ENCODE assay signal across 25 cellular contexts in genomic region chr1:18652791-18653190, GRCh38. TPM values are rescaled to one million over a fixed set of nuclear protein-coding genes. Genes with fewer than 3 reads are reported as not detected.
"Had no signal": no experiment of that assay in that cellular context is flagged by ENCODE, and none has a peak within 500 bp of the region (broad histone marks: within the 10 kb centered on the region; RNA-seq: fewer than 3 reads in every experiment).

No MANE protein-coding gene starts in this region.

- H3K9me3 ChIP-seq: esophagus muscularis mucosa, heart right ventricle, left ventricle myocardium inferior, transverse colon, vagina had no signal

- H3K4me1 ChIP-seq: esophagus muscularis mucosa, heart right ventricle, left ventricle myocardium inferior, transverse colon, vagina had no signal

- ATAC-seq: activated CD4-positive, alpha-beta T cell treated with anti-CD3 and anti-CD28 coated beads for 36 hours; heart right ventricle had no signal

- DNase-seq: activated CD4-positive, alpha-beta memory T cell treated with anti-CD3 and anti-CD28 coated beads for 36 hours; activated CD4-positive, alpha-beta T cell treated with anti-CD3 and anti-CD28 coated beads for 36 hours; activated naive CD8-positive, alpha-beta T cell treated with anti-CD3 and anti-CD28 coated beads, Interleukin-2, amount 10 ng/mL, durations not matched to agents 7 days and 5 days; activated T-cell treated with anti-CD3 and anti-CD28 coated beads for 4 hours; amygdala; effector CD8-positive, alpha-beta T cell; heart right ventricle; immature natural killer cell; kidney glomerular epithelial cell; left ventricle myocardium inferior; mammary epithelial cell; midbrain; retina; stimulated activated CD4-positive, alpha-beta T cell treated with anti-CD3 and anti-CD28 coated beads, Interleukin-2, amount 100 ng/mL, for 24 hours; transverse colon had no signal

- H3K36me3 Mint-ChIP-seq: activated CD4-positive, alpha-beta memory T cell treated with anti-CD3 and anti-CD28 coated beads for 36 hours; activated naive CD8-positive, alpha-beta T cell treated with anti-CD3 and anti-CD28 coated beads, Interleukin-2, amount 10 ng/mL, durations not matched to agents 7 days and 5 days; immature natural killer cell; WTC11 had no signal

- H3K4me3 Mint-ChIP-seq: activated CD4-positive, alpha-beta memory T cell treated with anti-CD3 and anti-CD28 coated beads for 36 hours; activated CD4-positive, alpha-beta T cell treated with anti-CD3 and anti-CD28 coated beads for 36 hours; dendritic cell treated with granulocyte-macrophage colony-stimulating factor and Interleukin-4, amounts not matched to agents 40 ng/mL and 50 ng/mL, for 4 days; stimulated activated naive CD8-positive, alpha-beta T cell treated with anti-CD3 and anti-CD28 coated beads, Interleukin-15, Interleukin-2, amounts not matched to agents 100 ng/mL and 50 ng/mL, for 24 hours had no signal

- H3K36me3 ChIP-seq: cardiac muscle cell, esophagus muscularis mucosa, heart right ventricle, left ventricle myocardium inferior, transverse colon, vagina had no signal

- H3K27ac Mint-ChIP-seq: activated CD4-positive, alpha-beta memory T cell treated with anti-CD3 and anti-CD28 coated beads for 36 hours; activated CD4-positive, alpha-beta T cell treated with anti-CD3 and anti-CD28 coated beads for 36 hours; activated naive CD8-positive, alpha-beta T cell treated with anti-CD3 and anti-CD28 coated beads, Interleukin-2, amount 10 ng/mL, durations not matched to agents 7 days and 5 days; activated T-helper 1 cell treated with anti-CD3 and anti-CD28 coated beads, Interleukin-12 subunit alpha, Interleukin-12 subunit beta, Interleukin-2, Interleukin-4 antibody, amounts not matched to agents 30 ng/mL and 10 ng/mL and 1 ng/mL, durations not matched to agents 14 hours and 24 hours and 36 hours; dendritic cell treated with granulocyte-macrophage colony-stimulating factor and Interleukin-4, amounts not matched to agents 40 ng/mL and 50 ng/mL, for 4 days; immature natural killer cell; stimulated activated naive CD8-positive, alpha-beta T cell treated with anti-CD3 and anti-CD28 coated beads, Interleukin-15, Interleukin-2, amounts not matched to agents 100 ng/mL and 50 ng/mL, for 24 hours; WTC11 had no signal

- H3K9me3 Mint-ChIP-seq: activated CD4-positive, alpha-beta memory T cell treated with anti-CD3 and anti-CD28 coated beads for 36 hours; activated naive CD8-positive, alpha-beta T cell treated with anti-CD3 and anti-CD28 coated beads, Interleukin-2, amount 10 ng/mL, durations not matched to agents 7 days and 5 days; activated T-helper 1 cell treated with anti-CD3 and anti-CD28 coated beads, Interleukin-12 subunit alpha, Interleukin-12 subunit beta, Interleukin-2, Interleukin-4 antibody, amounts not matched to agents 30 ng/mL and 10 ng/mL and 1 ng/mL, durations not matched to agents 14 hours and 24 hours and 36 hours; dendritic cell treated with granulocyte-macrophage colony-stimulating factor and Interleukin-4, amounts not matched to agents 40 ng/mL and 50 ng/mL, for 4 days; immature natural killer cell; stimulated activated naive CD8-positive, alpha-beta T cell treated with anti-CD3 and anti-CD28 coated beads, Interleukin-15, Interleukin-2, amounts not matched to agents 100 ng/mL and 50 ng/mL, for 24 hours; WTC11 had no signal

- H3K4me3 ChIP-seq: cardiac muscle cell, esophagus muscularis mucosa, heart right ventricle, left ventricle myocardium inferior, transverse colon, vagina had no signal

- H3K27ac ChIP-seq: cardiac muscle cell, esophagus muscularis mucosa, heart right ventricle, left ventricle myocardium inferior, transverse colon, vagina had no signal

RNA-seq across cellular contexts. Expression of gene PAX7, which starts 22.1 kb away (rescaled TPM):
- total RNA-seq: activated CD4-positive, alpha-beta memory T cell treated with anti-CD3 and anti-CD28 coated beads for 36 hours; activated CD4-positive, alpha-beta T cell treated with anti-CD3 and anti-CD28 coated beads for 36 hours; activated naive CD8-positive, alpha-beta T cell treated with anti-CD3 and anti-CD28 coated beads, Interleukin-2, amount 10 ng/mL, durations not matched to agents 7 days and 5 days; activated T-helper 1 cell treated with anti-CD3 and anti-CD28 coated beads, Interleukin-12 subunit alpha, Interleukin-12 subunit beta, Interleukin-2, Interleukin-4 antibody, amounts not matched to agents 30 ng/mL and 10 ng/mL and 1 ng/mL, durations not matched to agents 14 hours and 24 hours and 36 hours; cardiac muscle cell; chondrocyte; esophagus muscularis mucosa; heart right ventricle; left ventricle myocardium inferior; mammary epithelial cell; posterior vena cava; T-helper 2 cell treated with Interferon-gamma antibody and Interleukin-4, amounts not matched to agents 100 ng/mL and 5 ng/mL, for 36 hours; transverse colon; vagina had no signal
- polyA plus RNA-seq: cardiac muscle cell, heart right ventricle, immature natural killer cell, mammary epithelial cell had no signal
